ENCODE assay signal across 7 cellular contexts in genomic region chr16:54813778-54814177, GRCh38.
"Had no signal": no experiment of that assay in that cellular context is flagged by ENCODE, and none has a peak within 500 bp of the region (broad histone marks: within the 10 kb centered on the region; RNA-seq: fewer than 3 reads in every experiment).

No MANE protein-coding gene starts in this region.

- H3K4me3 ChIP-seq: K562 had no signal

- H3K9ac ChIP-seq: KMS-11 had no signal

- FAIRE-seq: HTR-8/SVneo, K562 had no signal

- ATAC-seq: K562 had no signal

- H3K4me2 ChIP-seq: KMS-11 had no signal

- DNase-seq: IMR-90, KBM-7, KG1 had no signal

- H3K27ac ChIP-seq: HL-60, KMS-11 had no signal
